Comparison of ENCODE assay signal across 8 cellular contexts in the genomic region with DNA sequence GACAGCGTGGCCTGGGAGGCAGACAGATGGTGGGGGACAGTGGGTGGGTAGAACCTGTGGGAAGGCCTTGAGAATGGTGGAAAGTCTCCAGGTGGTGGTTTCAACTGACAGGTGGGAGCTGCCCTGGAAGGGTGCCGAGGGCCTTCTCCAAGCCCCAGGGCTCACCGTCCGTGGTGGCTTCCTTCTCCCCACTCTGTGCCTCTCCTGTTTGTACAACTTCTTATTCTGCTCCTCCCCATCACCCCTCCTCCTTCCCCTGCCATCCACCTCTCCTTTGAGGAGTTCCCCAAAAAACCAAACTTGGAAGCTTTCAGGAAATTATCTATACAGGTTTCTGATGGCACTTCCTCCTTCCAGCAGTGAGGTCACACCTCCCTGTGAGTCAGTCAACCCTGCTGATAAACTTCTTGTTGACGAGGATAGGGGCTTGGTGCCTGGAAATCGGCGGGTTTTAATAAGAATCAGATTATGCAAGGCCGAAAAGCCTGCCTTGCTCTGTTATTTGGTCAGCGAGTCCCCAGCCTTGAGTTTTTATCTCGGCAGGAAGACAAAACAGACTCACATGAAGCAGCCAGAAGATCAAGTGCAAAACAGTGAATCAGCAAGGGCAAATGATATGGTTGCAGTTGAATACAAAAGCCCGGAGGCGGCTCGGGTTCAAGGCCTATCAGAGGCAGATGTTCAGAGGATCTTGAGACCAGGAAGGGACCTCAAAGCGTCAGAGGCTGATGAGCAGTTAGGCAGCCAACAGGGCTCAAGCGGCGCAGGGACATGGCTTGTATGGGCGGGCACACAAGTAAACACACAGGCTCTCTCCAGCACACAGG. TPM values are rescaled to one million over a fixed set of nuclear protein-coding genes. Genes with fewer than 3 reads are reported as not detected.
DNase-seq lines count a peak whose midpoint lies in the region; ATAC-seq, FAIRE-seq and TF ChIP-seq lines count a peak whose summit lies in the region.

No MANE protein-coding gene starts in this region.

- no peak for TF ChIP-seq CTCF in A549 (IDR thresholded peaks at IDR 0.05)

- H3K36me3 ChIP-seq in KOPT-K1 (ENCODE audit: insufficient read depth, low read length) (peaks cover 89% of the 10 kb centered on the region), aorta (ENCODE audit: control insufficient read depth in 1 of 2, insufficient read depth in 2 of 2, low read length in 1 of 2) (peaks cover 0 to 2% of the 10 kb centered on the region in 2 donors)

- H3K4me2 ChIP-seq in A549: peak overlapping the region; percentile 7; the same call in 1 of the 3 replicates

- H3K9me3 ChIP-seq in A549 (no peaks in the 10 kb centered on the region), KOPT-K1 (ENCODE audit: insufficient read depth, low read length, poor library complexity, severe bottlenecking) (no peaks in the 10 kb centered on the region), aorta (ENCODE audit: control insufficient read depth, low read length) (no peaks in the 10 kb centered on the region)

- 78% methylated on average over 16 of the region's 17 CpGs for WGBS in A549 (ENCODE audit: missing lambda C conversion rate)
- WGBS in adipose tissue, 3 donors: 38 to 49% (median 44%) methylated on average over 14 to 17 of the region's 17 CpGs
- 42 to 50% methylated on average over 17 of the region's 17 CpGs for WGBS in aorta, 2 donors

- TF ChIP-seq POLR2A in A549 (IDR thresholded peaks at IDR 0.05; ENCODE audit: low read length): no peak

- no peaks in the 10 kb centered on the region for H3K27me3 ChIP-seq in aorta (ENCODE audit: control insufficient read depth in 1 of 2, insufficient read depth in 2 of 2, low read length in 1 of 2)

- DNase-seq in A549 (ENCODE audit: low read depth in 1 of 2, low spot score in 1 of 2): no peak
- no peak for DNase-seq in left colon
- DNase-seq in aorta: peak; percentile 77
- DNase-seq in glomerular visceral epithelial cell (ENCODE audit: extremely low spot score): no peak

- peaks cover 29% of the 10 kb centered on the region for H3K4me1 ChIP-seq in A549
- H3K4me1 ChIP-seq in aorta (ENCODE audit: control insufficient read depth in 1 of 2, insufficient read depth in 2 of 2, low read length in 2 of 2): no peaks in the 10 kb centered on the region

- H3K27ac ChIP-seq in A549 (peak overlapping the region in 1 of 2 experiments; percentile 64; a peak in 4 of 6 replicates), KOPT-K1 (ENCODE audit: low read depth, low read length, poor library complexity, severe bottlenecking) (peak overlapping the region; percentile 15), adipose tissue (ENCODE audit: low read depth, low read length) (peak overlapping the region; percentile 41), aorta (ENCODE audit: low read depth in 1 of 2, low read length in 2 of 2) (peak overlapping the region in 1 of 2 donors; percentile 1)

- no peak for TF ChIP-seq EP300 in A549 (IDR thresholded peaks at IDR 0.05)

- intact Hi-C loops in left colon (cut with DNase I, micrococcal nuclease) (no loop called here), aorta (cut with DNase I) (loop anchor here in 1 of 2 donors (5.0 kb wide), 2 partner anchors 34 to 71 kb away; no protein-coding TSS in a partner anchor)

- ATAC-seq in A549 (no peak), left colon (peak; percentile 56), aorta (ENCODE audit: low FRiP score) (peak; percentile 68), HG02610 (IDR thresholded peaks at IDR 0.05; ENCODE audit: unreplicated experiment) (no peak), GM19395 (IDR thresholded peaks at IDR 0.05; ENCODE audit: unreplicated experiment) (no peak)

- CTCF ChIA-PET in A549 (lab: Yijun Ruan, JAX): no interaction called here

- TF ChIP-seq RAD21 in A549 (conservative IDR thresholded peaks at IDR 0.05 in 1 of 2, IDR thresholded peaks at IDR 0.05 in 1 of 2): no peak

- H3K4me3 ChIP-seq in A549 (no peak overlapping the region), aorta (ENCODE audit: low read length in 2 of 2) (no peak overlapping the region)

- FAIRE-seq in A549 (lab: Jason Lieb, UNC): no peak

- POLR2A ChIA-PET in A549 (lab: Yijun Ruan, JAX): no interaction called here

TF ChIP-seq in A549, 52 proteins besides CTCF, POLR2A, EP300 and RAD21:
- TF ChIP-seq MAZ (IDR thresholded peaks at IDR 0.05; ENCODE audit: borderline replicate concordance, low read depth, low read length): no peak
- TF ChIP-seq KDM5A (IDR thresholded peaks at IDR 0.05): no peak
- TF ChIP-seq TFCP2L1 (CRISPR knock-in tag; IDR thresholded peaks at IDR 0.05): no peak
- TF ChIP-seq CBX8 (IDR thresholded peaks at IDR 0.05): no peak
- TF ChIP-seq, protein P1, sequence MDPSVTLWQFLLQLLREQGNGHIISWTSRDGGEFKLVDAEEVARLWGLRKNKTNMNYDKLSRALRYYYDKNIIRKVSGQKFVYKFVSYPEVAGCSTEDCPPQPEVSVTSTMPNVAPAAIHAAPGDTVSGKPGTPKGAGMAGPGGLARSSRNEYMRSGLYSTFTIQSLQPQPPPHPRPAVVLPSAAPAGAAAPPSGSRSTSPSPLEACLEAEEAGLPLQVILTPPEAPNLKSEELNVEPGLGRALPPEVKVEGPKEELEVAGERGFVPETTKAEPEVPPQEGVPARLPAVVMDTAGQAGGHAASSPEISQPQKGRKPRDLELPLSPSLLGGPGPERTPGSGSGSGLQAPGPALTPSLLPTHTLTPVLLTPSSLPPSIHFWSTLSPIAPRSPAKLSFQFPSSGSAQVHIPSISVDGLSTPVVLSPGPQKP (IDR thresholded peaks at IDR 0.05; ENCODE audit: low read depth, low read length): no peak
- TF ChIP-seq, protein P2, sequence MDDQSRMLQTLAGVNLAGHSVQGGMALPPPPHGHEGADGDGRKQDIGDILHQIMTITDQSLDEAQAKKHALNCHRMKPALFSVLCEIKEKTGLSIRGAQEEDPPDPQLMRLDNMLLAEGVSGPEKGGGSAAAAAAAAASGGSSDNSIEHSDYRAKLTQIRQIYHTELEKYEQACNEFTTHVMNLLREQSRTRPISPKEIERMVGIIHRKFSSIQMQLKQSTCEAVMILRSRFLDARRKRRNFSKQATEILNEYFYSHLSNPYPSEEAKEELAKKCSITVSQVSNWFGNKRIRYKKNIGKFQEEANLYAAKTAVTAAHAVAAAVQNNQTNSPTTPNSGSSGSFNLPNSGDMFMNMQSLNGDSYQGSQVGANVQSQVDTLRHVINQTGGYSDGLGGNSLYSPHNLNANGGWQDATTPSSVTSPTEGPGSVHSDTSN (IDR thresholded peaks at IDR 0.05): no peak
- TF ChIP-seq, protein P3, sequence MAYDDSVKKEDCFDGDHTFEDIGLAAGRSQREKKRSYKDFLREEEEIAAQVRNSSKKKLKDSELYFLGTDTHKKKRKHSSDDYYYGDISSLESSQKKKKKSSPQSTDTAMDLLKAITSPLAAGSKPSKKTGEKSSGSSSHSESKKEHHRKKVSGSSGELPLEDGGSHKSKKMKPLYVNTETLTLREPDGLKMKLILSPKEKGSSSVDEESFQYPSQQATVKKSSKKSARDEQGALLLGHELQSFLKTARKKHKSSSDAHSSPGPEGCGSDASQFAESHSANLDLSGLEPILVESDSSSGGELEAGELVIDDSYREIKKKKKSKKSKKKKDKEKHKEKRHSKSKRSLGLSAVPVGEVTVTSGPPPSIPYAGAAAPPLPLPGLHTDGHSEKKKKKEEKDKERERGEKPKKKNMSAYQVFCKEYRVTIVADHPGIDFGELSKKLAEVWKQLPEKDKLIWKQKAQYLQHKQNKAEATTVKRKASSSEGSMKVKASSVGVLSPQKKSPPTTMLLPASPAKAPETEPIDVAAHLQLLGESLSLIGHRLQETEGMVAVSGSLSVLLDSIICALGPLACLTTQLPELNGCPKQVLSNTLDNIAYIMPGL (CRISPR knock-in tag; IDR thresholded peaks at IDR 0.05; ENCODE audit: borderline replicate concordance): no peak
- no peak for TF ChIP-seq NFE2L2 (conservative IDR thresholded peaks at IDR 0.05; ENCODE audit: low read length)
- TF ChIP-seq, protein P4, sequence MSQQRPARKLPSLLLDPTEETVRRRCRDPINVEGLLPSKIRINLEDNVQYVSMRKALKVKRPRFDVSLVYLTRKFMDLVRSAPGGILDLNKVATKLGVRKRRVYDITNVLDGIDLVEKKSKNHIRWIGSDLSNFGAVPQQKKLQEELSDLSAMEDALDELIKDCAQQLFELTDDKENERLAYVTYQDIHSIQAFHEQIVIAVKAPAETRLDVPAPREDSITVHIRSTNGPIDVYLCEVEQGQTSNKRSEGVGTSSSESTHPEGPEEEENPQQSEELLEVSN (IDR thresholded peaks at IDR 0.05; ENCODE audit: borderline replicate concordance, low read depth): no peak
- TF ChIP-seq FOXS1 (CRISPR knock-in tag; IDR thresholded peaks at IDR 0.05): no peak

RNA-seq across cellular contexts. Expression of a gene that starts 9.5 kb away (rescaled TPM):
- 11.9 and 17.3 TPM in 2 replicates for polyA plus RNA-seq in A549 (2011; rRNA removed)
- 25.4 and 31.5 TPM in 2 replicates for polyA plus RNA-seq in A549 (2012; cell fraction: cytosol; rRNA removed)
- polyA plus RNA-seq in A549 (2012; cell fraction: nucleus; rRNA removed): 28.4 and 28.9 TPM in 2 replicates
- 16.5 to 19.7 TPM (median 17.5 TPM) in 3 replicates for polyA plus RNA-seq in A549 (2017; fragmentation: RNase III; extraction: RNeasy Plus Mini Kit Qiagen cat#74134 plus additional on column Dnase treatment)
- polyA minus RNA-seq in A549 (2011; rRNA and poly(A)+ RNA removed): 17.9 and 19.2 TPM in 2 replicates
- 10 to 100 TPM in 2 of 3 donors, 1 to 10 TPM in 1; 7.5 to 42.1 (median 20.8) TPM for polyA plus RNA-seq in adipose tissue
- 100 to 1,000 TPM; 181 to 536 TPM for total RNA-seq in left colon
- total RNA-seq in aorta: 10 to 100 TPM; 26.5 to 36.3 TPM
- polyA plus RNA-seq in aorta: 10 to 100 TPM; 25.4 to 29.9 TPM

RNA-seq across cellular contexts. Expression of a gene that starts 42.1 kb away (rescaled TPM):
- polyA plus RNA-seq in A549 (2011; rRNA removed) (21.3 and 23.0 TPM in 2 replicates), A549 (2017; fragmentation: RNase III; extraction: RNeasy Plus Mini Kit Qiagen cat#74134 plus additional on column Dnase treatment) (17.0 to 17.9 TPM (median 17.8 TPM) in 3 replicates), adipose tissue (10 to 100 TPM; 13.5 to 17.4 (median 15.8) TPM), aorta (1 to 10 TPM; 7.9 to 9.6 TPM)
- 40.2 and 41.6 TPM in 2 replicates for polyA plus RNA-seq in A549 (2012; cell fraction: cytosol; rRNA removed)
- polyA plus RNA-seq in A549 (2012; cell fraction: nucleus; rRNA removed): 33.1 and 39.1 TPM in 2 replicates
- 15.8 and 17.7 TPM in 2 replicates for polyA minus RNA-seq in A549 (2011; rRNA and poly(A)+ RNA removed)
- total RNA-seq in left colon (10 to 100 TPM; 10.9 to 21.9 TPM), aorta (1 to 10 TPM; 9.0 to 9.9 TPM)

Comparison
In these comparisons a context has a peak if more than half of its experiments do, and no peak if none do; other contexts are left out.
1. ATAC-seq: peak in left colon (single experiment) and aorta (single experiment); none in A549 (0 of 2), HG02610 (single experiment) and GM19395 (single experiment).
2. DNase-seq: peak in aorta (2 of 2); none in A549 (0 of 2), left colon (0 of 2) and glomerular visceral epithelial cell (single experiment).